In genomic region chr5:115749016-115749415, GRCh38 we compare ENCODE assay signal across 15 cellular contexts.
DNase-seq lines count a peak whose midpoint lies in the region; ATAC-seq and TF ChIP-seq lines count a peak whose summit lies in the region.
"Had no signal": no experiment of that assay in that cellular context is flagged by ENCODE, and none has a peak within 500 bp of the region (broad histone marks: within the 10 kb centered on the region; RNA-seq: fewer than 3 reads in every experiment).

No MANE protein-coding gene starts in this region.

- BruUV-seq in HCT116 (replicated peaks; lab: Mats Ljungman, UMichigan): no TSS peak

- no peaks in the 10 kb centered on the region for H3K4me1 Mint-ChIP-seq in activated T-helper 17 cell treated with anti-CD3 and anti-CD28 coated beads, Interleukin-2, amount 50 U/mL, for 72 hours
- H3K4me1 Mint-ChIP-seq: CD14-positive monocyte had no signal

- no peak for TF ChIP-seq POLR2A in HCT116 (IDR thresholded peaks at IDR 0.05; ENCODE audit: borderline replicate concordance, extremely low read depth, insufficient read depth, insufficient read length)

- no peaks in the 10 kb centered on the region for H3K36me3 Mint-ChIP-seq in activated T-helper 17 cell treated with anti-CD3 and anti-CD28 coated beads, Interleukin-2, amount 50 U/mL, for 72 hours (ENCODE audit: low read depth)
- H3K36me3 Mint-ChIP-seq: CD14-positive monocyte had no signal

- H3K27me3 Mint-ChIP-seq in activated T-helper 17 cell treated with anti-CD3 and anti-CD28 coated beads, Interleukin-2, amount 50 U/mL, for 72 hours: peaks cover 28% of the 10 kb centered on the region

- H3K27me3 ChIP-seq in HCT116 (ENCODE audit: insufficient read depth, low read length): no peaks in the 10 kb centered on the region
- no peaks in the 10 kb centered on the region for H3K27me3 ChIP-seq in hepatocyte
- no peaks in the 10 kb centered on the region for H3K27me3 ChIP-seq in Karpas-422 (ENCODE audit: low read length)

- peak; percentile 1 for DNase-seq in NCI-H1105 treated with DMSO at 0.1 percent for 48 hours (lab: John Stamatoyannopoulos, UW)
- no peak for DNase-seq in NCI-H1105 (lab: John Stamatoyannopoulos, UW)
- DNase-seq in HCT116 (ENCODE audit: low read depth, low spot score): peak; percentile 45
- peak; percentile 24 for DNase-seq in RKO (ENCODE audit: low spot score)
- DNase-seq in hepatocyte (ENCODE audit: low spot score): peak; percentile 9
- no peak for DNase-seq in Karpas-422
- DNase-seq: GOT3, NCI-H1436, NCI-H1930, NCI-H774, SW 1271 had no signal

- H3K4me1 ChIP-seq in HCT116 (ENCODE audit: control insufficient read depth in 1 of 2, insufficient read depth in 2 of 2, low read length in 2 of 2) (peaks cover 0 to 11% of the 10 kb centered on the region in 2 experiments; a peak in 2 of 4 replicates), hepatocyte (ENCODE audit: insufficient read depth) (no peaks in the 10 kb centered on the region), Karpas-422 (ENCODE audit: low read length) (peaks cover 4% of the 10 kb centered on the region)

- H3K9ac ChIP-seq in HCT116 (ENCODE audit: low read length) (no peak overlapping the region), Karpas-422 (ENCODE audit: low read length) (no peak overlapping the region)

- POLR2A ChIA-PET in HCT116 (lab: Charles Lee): no interaction called here

- intact Hi-C loops in HCT116 (cut with micrococcal nuclease): no loop called here

- H3K79me2 ChIP-seq in HCT116 (ENCODE audit: insufficient read depth, low read length): no peaks in the 10 kb centered on the region
- no peaks in the 10 kb centered on the region for H3K79me2 ChIP-seq in hepatocyte
- H3K79me2 ChIP-seq in Karpas-422 (ENCODE audit: low read length): no peaks in the 10 kb centered on the region

- no peak overlapping the region for H3K4me3 ChIP-seq in HCT116 (replicated peaks in 1 of 2; ENCODE audit: low read depth in 1 of 2, low read length in 2 of 2)
- no peak overlapping the region for H3K4me3 ChIP-seq in hepatocyte
- no peak overlapping the region for H3K4me3 ChIP-seq in Karpas-422 (ENCODE audit: low read length)

- no peak for TF ChIP-seq CTCF in HCT116 (IDR thresholded peaks at IDR 0.05 in 2 of 3, conservative IDR thresholded peaks at IDR 0.05 in 1 of 3; ENCODE audit: borderline replicate concordance in 1 of 3, insufficient read depth in 1 of 3, low read depth in 2 of 3, low read length in 2 of 3)
- no peak for TF ChIP-seq CTCF in hepatocyte (IDR thresholded peaks at IDR 0.05; ENCODE audit: poor library complexity)

- peaks cover 3% of the 10 kb centered on the region for H3K9me3 Mint-ChIP-seq in activated T-helper 17 cell treated with anti-CD3 and anti-CD28 coated beads, Interleukin-2, amount 50 U/mL, for 72 hours

- CTCF ChIA-PET in HCT116 (lab: Charles Lee): interaction anchor here (1.4 kb wide), 1 partner anchor 10 kb away, joined by 3 read pairs; no protein-coding TSS in a partner anchor

- ATAC-seq in HCT116: peak; percentile 42; the same call in 1 of the 2 replicates
- no peak for ATAC-seq in GM21717 (IDR thresholded peaks at IDR 0.05; ENCODE audit: unreplicated experiment)
- ATAC-seq in activated T-helper 17 cell treated with anti-CD3 and anti-CD28 coated beads, Interleukin-2, amount 50 U/mL, for 72 hours (replicated peaks): no peak

- H3K27ac Mint-ChIP-seq in activated T-helper 17 cell treated with anti-CD3 and anti-CD28 coated beads, Interleukin-2, amount 50 U/mL, for 72 hours: no peak overlapping the region
- H3K27ac Mint-ChIP-seq: CD14-positive monocyte had no signal

- H3K4me2 ChIP-seq in HCT116 (ENCODE audit: low read length): peak overlapping the region; percentile 22; the same call in 1 of the 2 replicates
- H3K4me2 ChIP-seq in hepatocyte: no peak overlapping the region
- H3K4me2 ChIP-seq in Karpas-422 (ENCODE audit: low read depth, low read length, poor library complexity, severe bottlenecking): no peak overlapping the region

- H2AFZ ChIP-seq in HCT116 (ENCODE audit: low read depth, low read length, poor library complexity, severe bottlenecking) (peak overlapping the region; percentile 66), hepatocyte (no peak overlapping the region), Karpas-422 (ENCODE audit: low read length) (no peak overlapping the region)

- no peaks in the 10 kb centered on the region for H3K9me2 ChIP-seq in HCT116 (ENCODE audit: insufficient read depth)
- H3K9me2 ChIP-seq in hepatocyte (replicated peaks; ENCODE audit: insufficient read depth): no peaks in the 10 kb centered on the region
- no peaks in the 10 kb centered on the region for H3K9me2 ChIP-seq in Karpas-422 (replicated peaks; ENCODE audit: insufficient read depth, low read length)

- 58% methylated on average over 1 of the region's 1 CpG for WGBS in hepatocyte (ENCODE audit: low lambda C conversion rate, missing lambda C conversion rate)

- RAD21 ChIA-PET in HCT116 (lab: Charles Lee; ENCODE audit: low non-redundant PET in 1 of 2, low total read pairs in 2 of 2, uncharacterized antibody in 2 of 2, unreplicated experiment in 2 of 2): no interaction called here

- TF ChIP-seq RAD21 in HCT116 (IDR thresholded peaks at IDR 0.05; ENCODE audit: low read depth): no peak

- H3K36me3 ChIP-seq in HCT116 (ENCODE audit: control insufficient read depth in 1 of 2, insufficient read depth in 2 of 2, low read length in 2 of 2) (no peaks in the 10 kb centered on the region), hepatocyte (replicated peaks; ENCODE audit: insufficient read depth, low read depth) (no peaks in the 10 kb centered on the region), Karpas-422 (ENCODE audit: insufficient read depth, low read length) (no peaks in the 10 kb centered on the region)

- H4K20me1 ChIP-seq in HCT116 (ENCODE audit: insufficient read depth) (no peaks in the 10 kb centered on the region), hepatocyte (ENCODE audit: insufficient read depth, poor library complexity, severe bottlenecking) (no peaks in the 10 kb centered on the region), Karpas-422 (ENCODE audit: insufficient read depth, low read depth, low read length) (no peaks in the 10 kb centered on the region)

- H3K4me3 Mint-ChIP-seq in activated T-helper 17 cell treated with anti-CD3 and anti-CD28 coated beads, Interleukin-2, amount 50 U/mL, for 72 hours: no peak overlapping the region
- H3K4me3 Mint-ChIP-seq: CD14-positive monocyte had no signal

- no peaks in the 10 kb centered on the region for H3K9me3 ChIP-seq in HCT116 (ENCODE audit: control insufficient read depth in 1 of 2, insufficient read depth in 1 of 2, low read depth in 1 of 2, low read length in 2 of 2)
- H3K9me3 ChIP-seq in hepatocyte (ENCODE audit: low read depth): no peaks in the 10 kb centered on the region
- H3K9me3 ChIP-seq in Karpas-422 (ENCODE audit: low read length): peaks cover 13% of the 10 kb centered on the region

- H3K27ac ChIP-seq in HCT116 (ENCODE audit: low read depth, low read length) (no peak overlapping the region), hepatocyte (no peak overlapping the region), Karpas-422 (ENCODE audit: low read length) (no peak overlapping the region)
- H3K27ac ChIP-seq: 22Rv1 had no signal

TF ChIP-seq in HCT116, 20 proteins besides CTCF, POLR2A, EP300 and RAD21 (continues in another document):
- TF ChIP-seq ZBTB33 (IDR thresholded peaks at IDR 0.05; ENCODE audit: extremely low read depth, insufficient replicate concordance, low read length) (no peak), ZFX (IDR thresholded peaks at IDR 0.05) (no peak), POLR2AphosphoS5 (IDR thresholded peaks at IDR 0.05; ENCODE audit: low read depth, low read length) (no peak), CBX3 (IDR thresholded peaks at IDR 0.05; ENCODE audit: low read depth) (peak; percentile 83; the same call in 1 of the 2 replicates), SRF (IDR thresholded peaks at IDR 0.05; ENCODE audit: low read depth) (peak; percentile 22; the same call in 1 of the 2 replicates), FOSL1 (IDR thresholded peaks at IDR 0.05; ENCODE audit: low read depth) (peak; percentile 89), ELF1 (IDR thresholded peaks at IDR 0.05; ENCODE audit: borderline replicate concordance, low read depth) (no peak), EZH2 (IDR thresholded peaks at IDR 0.05) (no peak), CEBPB (IDR thresholded peaks at IDR 0.05; ENCODE audit: low read depth) (no peak)
- TF ChIP-seq, protein P1, sequence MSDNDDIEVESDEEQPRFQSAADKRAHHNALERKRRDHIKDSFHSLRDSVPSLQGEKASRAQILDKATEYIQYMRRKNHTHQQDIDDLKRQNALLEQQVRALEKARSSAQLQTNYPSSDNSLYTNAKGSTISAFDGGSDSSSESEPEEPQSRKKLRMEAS (IDR thresholded peaks at IDR 0.05): no peak
- TF ChIP-seq, protein P2, sequence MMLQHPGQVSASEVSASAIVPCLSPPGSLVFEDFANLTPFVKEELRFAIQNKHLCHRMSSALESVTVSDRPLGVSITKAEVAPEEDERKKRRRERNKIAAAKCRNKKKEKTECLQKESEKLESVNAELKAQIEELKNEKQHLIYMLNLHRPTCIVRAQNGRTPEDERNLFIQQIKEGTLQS (IDR thresholded peaks at IDR 0.05): 0 out of 2 replicates have a peak, but pooled peaks have one; percentile 14

Comparison
In these comparisons a context has a peak if more than half of its experiments do, and no peak if none do; other contexts are left out.
1. DNase-seq: peak in NCI-H1105 treated with DMSO at 0.1 percent for 48 hours (single experiment), HCT116 (single experiment), RKO (single experiment) and hepatocyte (single experiment); none in NCI-H1105 (single experiment) and Karpas-422 (single experiment).